Comparison of ENCODE assay signal across 17 cellular contexts in the genomic region with DNA sequence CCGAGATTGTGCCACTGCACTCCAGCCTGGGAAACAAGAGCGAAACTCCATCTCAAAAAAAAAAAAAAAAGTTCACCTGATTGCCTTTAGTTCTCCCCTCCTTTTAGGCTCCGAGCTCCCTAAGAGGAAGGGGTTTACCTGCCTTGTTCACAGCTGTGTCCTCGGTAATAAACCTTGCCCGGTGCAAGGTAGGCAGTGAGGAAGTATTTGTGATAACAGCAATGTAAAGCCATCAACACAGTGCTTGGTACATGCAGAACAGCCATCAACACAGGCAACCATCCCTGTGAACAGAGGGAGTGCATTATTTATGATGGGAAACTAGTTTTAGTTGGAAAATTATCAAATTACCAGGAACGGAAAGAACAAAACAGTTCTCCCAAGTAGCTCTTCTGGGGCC. TPM values are rescaled to one million over a fixed set of nuclear protein-coding genes. Genes with fewer than 3 reads are reported as not detected.
DNase-seq lines count a peak whose midpoint lies in the region; ATAC-seq and TF ChIP-seq lines count a peak whose summit lies in the region.
"Had no signal": no experiment of that assay in that cellular context is flagged by ENCODE, and none has a peak within 500 bp of the region (broad histone marks: within the 10 kb centered on the region; RNA-seq: fewer than 3 reads in every experiment).

No MANE protein-coding gene starts in this region.

- H3K27me3 ChIP-seq in DOHH2 (ENCODE audit: control insufficient read depth, low read length) (no peaks in the 10 kb centered on the region), endodermal cell (ENCODE audit: control insufficient read depth, insufficient read depth, low read length, poor library complexity, severe bottlenecking) (no peaks in the 10 kb centered on the region), thyroid gland (no peaks in the 10 kb centered on the region)

- H3K9me3 ChIP-seq in DOHH2 (ENCODE audit: control insufficient read depth, insufficient read depth, low read length): no peaks in the 10 kb centered on the region
- H3K9me3 ChIP-seq in OCI-LY7 (ENCODE audit: low read length): no peaks in the 10 kb centered on the region
- peaks cover 5% of the 10 kb centered on the region for H3K9me3 ChIP-seq in endodermal cell (ENCODE audit: control insufficient read depth, low read length)
- H3K9me3 ChIP-seq in thyroid gland: no peaks in the 10 kb centered on the region
- H3K9me3 ChIP-seq: BLaER1 treated with 17β-estradiol and CSF1 and Interleukin-3, amounts not matched to agents 10 nM and 100 nM had no signal

- peaks cover 67% of the 10 kb centered on the region for H3F3A ChIP-seq in DOHH2 (ENCODE audit: control insufficient read depth, insufficient read depth)

- intact Hi-C loops in OCI-LY7 (cut with micrococcal nuclease; ENCODE audit: unreplicated experiment) (no loop called here), thyroid gland (cut with DNase I) (no loop called here)

- 92 to 97% methylated on average over 3 to 6 of the region's 6 CpGs for WGBS in endodermal cell (ENCODE audit: insufficient coverage in 1 of 2, insufficient read length in 1 of 2), 2 experiments
- WGBS in thyroid gland, 2 donors: 65 to 75% methylated on average over 6 of the region's 6 CpGs

- H3K4me1 Mint-ChIP-seq in endodermal cell: peaks cover 24% of the 10 kb centered on the region
- H3K4me1 Mint-ChIP-seq: CD4-positive, CD25-positive, alpha-beta regulatory T cell had no signal

- peak overlapping the region; percentile 63; the same call in 1 of the 2 replicates for H2AFZ ChIP-seq in OCI-LY7 (ENCODE audit: low read length)
- H2AFZ ChIP-seq: GM23248 had no signal

- H3K4me1 ChIP-seq in DOHH2 (ENCODE audit: control insufficient read depth, low read length) (peaks cover 93% of the 10 kb centered on the region), OCI-LY7 (ENCODE audit: insufficient read depth, low read length, poor library complexity, severe bottlenecking) (peaks cover 95% of the 10 kb centered on the region), endodermal cell (ENCODE audit: control insufficient read depth, insufficient read depth, low read length) (peaks cover 13% of the 10 kb centered on the region), thyroid gland (peaks cover 42 to 68% of the 10 kb centered on the region in 2 donors)

- ATAC-seq in HG03159 (IDR thresholded peaks at IDR 0.05; ENCODE audit: unreplicated experiment): no peak

- no peak overlapping the region for H3K27ac Mint-ChIP-seq in endodermal cell
- H3K27ac Mint-ChIP-seq: CD4-positive, CD25-positive, alpha-beta regulatory T cell had no signal

- H3K36me3 ChIP-seq in DOHH2 (ENCODE audit: control insufficient read depth, low read length) (no peaks in the 10 kb centered on the region), OCI-LY7 (ENCODE audit: insufficient read depth, low read length) (no peaks in the 10 kb centered on the region), endodermal cell (ENCODE audit: control insufficient read depth, insufficient read depth, low read length) (no peaks in the 10 kb centered on the region), thyroid gland (no peaks in the 10 kb centered on the region)
- H3K36me3 ChIP-seq: BLaER1 treated with 17β-estradiol and CSF1 and Interleukin-3, amounts not matched to agents 10 nM and 100 nM had no signal

- H3K27ac ChIP-seq in DOHH2 (ENCODE audit: low read depth, low read length) (peak overlapping the region; percentile 99), OCI-LY7 (ENCODE audit: low read depth, low read length, poor library complexity, severe bottlenecking) (peak overlapping the region; percentile 86), endodermal cell (ENCODE audit: low read depth, low read length) (no peak overlapping the region), thyroid gland (peak overlapping the region; percentile 82 to 97 (median 83))
- H3K27ac ChIP-seq: BLaER1 treated with 17β-estradiol and CSF1 and Interleukin-3, amounts not matched to agents 10 nM and 100 nM; GM23248 had no signal

- H3K4me3 ChIP-seq in DOHH2 (ENCODE audit: low read length): peak overlapping the region; percentile 75
- H3K4me3 ChIP-seq in OCI-LY7 (ENCODE audit: low read depth, low read length, poor library complexity, severe bottlenecking): no peak overlapping the region
- no peak overlapping the region for H3K4me3 ChIP-seq in endodermal cell (ENCODE audit: low read length)
- H3K4me3 ChIP-seq in thyroid gland (replicated peaks in 1 of 3): no peak overlapping the region
- H3K4me3 ChIP-seq: BLaER1 treated with 17β-estradiol and CSF1 and Interleukin-3, amounts not matched to agents 10 nM and 100 nM; GM23248 had no signal

- H3K36me3 Mint-ChIP-seq in endodermal cell (ENCODE audit: low read depth): no peaks in the 10 kb centered on the region
- H3K36me3 Mint-ChIP-seq: CD4-positive, CD25-positive, alpha-beta regulatory T cell had no signal

- no peak for DNase-seq in OCI-LY7 (ENCODE audit: low spot score)
- DNase-seq in endodermal cell: peak; percentile 34
- DNase-seq in thyroid gland: no peak
- no peak for DNase-seq in MV-4-11 (lab: John Stamatoyannopoulos, UW)
- no peak for DNase-seq in D341Med (ENCODE audit: low spot score)
- DNase-seq: ACHN; Calu3; CD4-positive, CD25-positive, alpha-beta regulatory T cell; DMS79; EL; GM23248; H7 had no signal

- no peak for TF ChIP-seq CTCF in DOHH2 (IDR thresholded peaks at IDR 0.05; ENCODE audit: low read depth, low read length, poor library complexity, severe bottlenecking)
- no peak for TF ChIP-seq CTCF in OCI-LY7 (conservative IDR thresholded peaks at IDR 0.05; ENCODE audit: low read length)
- TF ChIP-seq CTCF in endodermal cell (conservative IDR thresholded peaks at IDR 0.05): no peak
- no peak for TF ChIP-seq CTCF in thyroid gland (IDR thresholded peaks at IDR 0.05)

- H3K4me2 ChIP-seq in DOHH2 (ENCODE audit: low read length) (peak overlapping the region; percentile 94), OCI-LY7 (ENCODE audit: low read length) (peak overlapping the region; percentile 67)

- CTCF ChIA-PET in OCI-LY7 (lab: Charles Lee; ENCODE audit: unreplicated experiment): interaction anchor here (0.6 to 0.8 kb wide), 2 partner anchors 80 to 134 kb away, joined by 3 read pairs; no protein-coding TSS in a partner anchor

- no peak for TF ChIP-seq POLR2A in thyroid gland (IDR thresholded peaks at IDR 0.05)

- H3K79me2 ChIP-seq in DOHH2 (ENCODE audit: control insufficient read depth, low read length) (peaks cover 54% of the 10 kb centered on the region), OCI-LY7 (ENCODE audit: insufficient read depth, low read depth, low read length) (no peaks in the 10 kb centered on the region)

- H3K9me2 ChIP-seq in DOHH2 (replicated peaks; ENCODE audit: control insufficient read depth, low read length) (no peaks in the 10 kb centered on the region), OCI-LY7 (ENCODE audit: insufficient read depth, low read length) (no peaks in the 10 kb centered on the region)

- H4K20me1 ChIP-seq in DOHH2 (ENCODE audit: control insufficient read depth, insufficient read depth, low read depth, low read length) (no peaks in the 10 kb centered on the region), OCI-LY7 (ENCODE audit: insufficient read depth, low read length) (no peaks in the 10 kb centered on the region)
- H4K20me1 ChIP-seq: BLaER1 treated with 17β-estradiol and CSF1 and Interleukin-3, amounts not matched to agents 10 nM and 100 nM had no signal

- H3K27me3 Mint-ChIP-seq in endodermal cell (ENCODE audit: insufficient read depth): peaks cover 10% of the 10 kb centered on the region

- H3K9me3 Mint-ChIP-seq in endodermal cell: no peaks in the 10 kb centered on the region

- H3K4me3 Mint-ChIP-seq in endodermal cell: no peak overlapping the region
- H3K4me3 Mint-ChIP-seq: CD4-positive, CD25-positive, alpha-beta regulatory T cell had no signal

- BruUV-seq in OCI-LY7 (replicated peaks; lab: Mats Ljungman, UMichigan): no TSS peak

- H3K9ac ChIP-seq in endodermal cell (ENCODE audit: extremely low read depth, low read length, poor library complexity, severe bottlenecking): no peak overlapping the region
- H3K9ac ChIP-seq: BLaER1 treated with 17β-estradiol and CSF1 and Interleukin-3, amounts not matched to agents 10 nM and 100 nM; GM23248 had no signal

- POLR2A ChIA-PET in OCI-LY7 (lab: Charles Lee): interaction anchor here (0.9 to 3.7 kb wide), 2 partner anchors 12 kb away, joined by 3 to 27 read pairs; no protein-coding TSS in a partner anchor

RNA-seq across cellular contexts. Expression of a gene that starts 1.8 kb away (rescaled TPM):
- total RNA-seq in OCI-LY7 (2014; rRNA removed; shearing (Covaris generic)): not detected in 2 replicates
- total RNA-seq in OCI-LY7 (2022): not detected in 2 replicates
- total RNA-seq in endodermal cell: not detected
- not detected for polyA plus RNA-seq in endodermal cell (2013, experiment 1 of 2)
- polyA plus RNA-seq in endodermal cell (2013, experiment 2 of 2): not detected
- total RNA-seq in thyroid gland: not detected
- total RNA-seq: A172; Calu3; CD4-positive, CD25-positive, alpha-beta regulatory T cell; GM23248; H7; HT-29 had no signal
- polyA plus RNA-seq: CD4-positive, CD25-positive, alpha-beta regulatory T cell; GM23248 had no signal

RNA-seq across cellular contexts. Expression of a gene that starts 23.2 kb away (rescaled TPM):
- total RNA-seq in OCI-LY7 (2014; rRNA removed; shearing (Covaris generic)): 50.5 and 55.0 TPM in 2 replicates
- total RNA-seq in OCI-LY7 (2022): 57.4 and 58.2 TPM in 2 replicates
- 10 to 100 TPM; 41.2 to 43.8 TPM for total RNA-seq in endodermal cell
- polyA plus RNA-seq in endodermal cell (2013, experiment 1 of 2): 46.4 TPM
- polyA plus RNA-seq in endodermal cell (2013, experiment 2 of 2): 42.3 TPM
- 10 to 100 TPM; 17.5 to 26.4 (median 22.3) TPM for total RNA-seq in thyroid gland
